8 cellular contexts compared by ENCODE assay signal in genomic region chr12:120394483-120395367, GRCh38. TPM values are rescaled to one million over a fixed set of nuclear protein-coding genes. Genes with fewer than 3 reads are reported as not detected.
A peak's percentile ranks its signal among the peaks of the same experiment; 100 is the strongest.
DNase-seq lines count a peak whose midpoint lies in the region; ATAC-seq and TF ChIP-seq lines count a peak whose summit lies in the region.

No MANE protein-coding gene starts in this region.

- H3K4me1 ChIP-seq in neuronal stem cell (ENCODE audit: control insufficient read depth in 2 of 2, insufficient read depth in 1 of 2, low read depth in 1 of 2, low read length in 2 of 2): peaks cover 29 to 38% of the 10 kb centered on the region in 2 donors
- H3K4me1 ChIP-seq in gastroesophageal sphincter: no peaks in the 10 kb centered on the region

- no peak overlapping the region for H3K27ac Mint-ChIP-seq in activated CD4-positive, alpha-beta memory T cell treated with anti-CD3 and anti-CD28 coated beads for 36 hours

- intact Hi-C loops in activated CD4-positive, alpha-beta memory T cell treated with anti-CD3 and anti-CD28 coated beads for 36 hours (cut with micrococcal nuclease): no loop called here

- H2BK120ac ChIP-seq in neuronal stem cell (ENCODE audit: low read depth, low read length): peak overlapping the region; percentile 56

- peak overlapping the region; percentile 28 for H2AK5ac ChIP-seq in neuronal stem cell (ENCODE audit: low read depth, low read length)

- H3K14ac ChIP-seq in neuronal stem cell (ENCODE audit: low read length): no peak overlapping the region

- H3K18ac ChIP-seq in neuronal stem cell (ENCODE audit: low read length): peak overlapping the region; percentile 22

- no CpG with 5 or more reads among the region's 18 CpGs for WGBS in neuronal stem cell (ENCODE audit: extremely low coverage in 2 of 2, insufficient read length in 2 of 2, insufficient replicate concordance in 1 of 2), 2 donors
- WGBS in gastroesophageal sphincter (ENCODE audit: low coverage in 1 of 2), 2 donors: 75 to 81% methylated on average over 2 of the region's 18 CpGs

- ATAC-seq in GM19023 (IDR thresholded peaks at IDR 0.05; ENCODE audit: unreplicated experiment) (no peak), gastroesophageal sphincter (no peak)

- no peaks in the 10 kb centered on the region for H3K9me3 Mint-ChIP-seq in activated CD4-positive, alpha-beta memory T cell treated with anti-CD3 and anti-CD28 coated beads for 36 hours

- no peaks in the 10 kb centered on the region for H3K36me3 Mint-ChIP-seq in activated CD4-positive, alpha-beta memory T cell treated with anti-CD3 and anti-CD28 coated beads for 36 hours

- H3K27ac ChIP-seq in neuronal stem cell (replicated peaks; ENCODE audit: low read length) (peak overlapping the region; percentile 87), gastroesophageal sphincter (no peak overlapping the region)

- H2AFZ ChIP-seq in neuronal stem cell (ENCODE audit: low read length): peak overlapping the region; percentile 89

- H3K4me1 Mint-ChIP-seq in activated CD4-positive, alpha-beta memory T cell treated with anti-CD3 and anti-CD28 coated beads for 36 hours (ENCODE audit: low read depth): peaks cover 3% of the 10 kb centered on the region

- H3K23ac ChIP-seq in neuronal stem cell (ENCODE audit: low read depth, low read length, poor library complexity): no peak overlapping the region

- H3K27me3 Mint-ChIP-seq in activated CD4-positive, alpha-beta memory T cell treated with anti-CD3 and anti-CD28 coated beads for 36 hours: peaks cover 17% of the 10 kb centered on the region

- H3K36me3 ChIP-seq in neuronal stem cell (replicated peaks in 1 of 2; ENCODE audit: control insufficient read depth in 2 of 2, insufficient read depth in 2 of 2, low read length in 2 of 2): no peaks in the 10 kb centered on the region
- no peaks in the 10 kb centered on the region for H3K36me3 ChIP-seq in gastroesophageal sphincter

- H2BK15ac ChIP-seq in neuronal stem cell (ENCODE audit: low read length): no peak overlapping the region

- TF ChIP-seq EP300 in gastroesophageal sphincter (IDR thresholded peaks at IDR 0.05): no peak

- no peaks in the 10 kb centered on the region for H3K27me3 ChIP-seq in neuronal stem cell (ENCODE audit: control insufficient read depth in 3 of 3, insufficient read depth in 3 of 3, low read depth in 1 of 3, low read length in 3 of 3)
- H3K27me3 ChIP-seq in gastroesophageal sphincter: peaks cover 74% of the 10 kb centered on the region

- H2BK12ac ChIP-seq in neuronal stem cell (ENCODE audit: low read length): peak overlapping the region; percentile 8

- H3K4me3 ChIP-seq in epithelial cell of esophagus (ENCODE audit: low read length) (no peak overlapping the region), neuronal stem cell (ENCODE audit: low read length in 2 of 2) (no peak overlapping the region), gastroesophageal sphincter (no peak overlapping the region)

- POLR2A ChIA-PET in activated CD4-positive, alpha-beta memory T cell treated with anti-CD3 and anti-CD28 coated beads for 36 hours (lab: Charles Lee): interaction anchor here (1.4 kb wide), 1 partner anchor 12 kb away, joined by 4 read pairs; no protein-coding TSS in a partner anchor

- H3K9me3 ChIP-seq in neuronal stem cell (replicated peaks in 1 of 2; ENCODE audit: control insufficient read depth in 2 of 2, insufficient read depth in 1 of 2, low read depth in 1 of 2, low read length in 2 of 2): no peaks in the 10 kb centered on the region
- no peaks in the 10 kb centered on the region for H3K9me3 ChIP-seq in gastroesophageal sphincter

- no peak overlapping the region for H4K8ac ChIP-seq in neuronal stem cell (ENCODE audit: low read depth, low read length)

- H3K9ac ChIP-seq in neuronal stem cell (ENCODE audit: low read depth, low read length, poor library complexity): no peak overlapping the region

- peak overlapping the region; percentile 2 for H2BK5ac ChIP-seq in neuronal stem cell (ENCODE audit: low read length)

- peak; percentile 39 for DNase-seq in HPDE6-E6E7 (ENCODE audit: extremely low spot score)
- peak; percentile 95 for DNase-seq in NCI-H510A (lab: John Stamatoyannopoulos, UW)
- peak; percentile 78 for DNase-seq in epithelial cell of esophagus (ENCODE audit: low read depth)
- DNase-seq in neuronal stem cell (ENCODE audit: low spot score): peak; percentile 62
- no peak for DNase-seq in cerebellar cortex (ENCODE audit: low spot score)
- DNase-seq in activated CD4-positive, alpha-beta memory T cell treated with anti-CD3 and anti-CD28 coated beads for 36 hours: no peak

- no peak for TF ChIP-seq POLR2A in gastroesophageal sphincter (IDR thresholded peaks at IDR 0.05)

- H3K79me1 ChIP-seq in neuronal stem cell (ENCODE audit: low read depth, low read length): no peaks in the 10 kb centered on the region

- CTCF ChIA-PET in activated CD4-positive, alpha-beta memory T cell treated with anti-CD3 and anti-CD28 coated beads for 36 hours (lab: Charles Lee): interaction anchor here (0.8 kb wide), 1 partner anchor 186 kb away, joined by 3 read pairs; the partner anchor contains the start of gene POP5

- H3K4me3 Mint-ChIP-seq in activated CD4-positive, alpha-beta memory T cell treated with anti-CD3 and anti-CD28 coated beads for 36 hours: no peak overlapping the region

- H3K4ac ChIP-seq in neuronal stem cell (ENCODE audit: low read length): no peak overlapping the region

- H4K91ac ChIP-seq in neuronal stem cell (ENCODE audit: low read depth, low read length, poor library complexity): no peak overlapping the region

- peak overlapping the region; percentile 43 for H3K4me2 ChIP-seq in neuronal stem cell (ENCODE audit: insufficient read depth, low read length, poor library complexity, severe bottlenecking)

- TF ChIP-seq CTCF in epithelial cell of esophagus (IDR thresholded peaks at IDR 0.05; ENCODE audit: insufficient read depth, low read depth, low read length, missing control alignments) (no peak), gastroesophageal sphincter (IDR thresholded peaks at IDR 0.05) (no peak)

RNA-seq across cellular contexts. Expression of gene MSI1, which starts 25.8 kb away (rescaled TPM):
- 104 TPM for polyA plus RNA-seq in neuronal stem cell (2013, experiment 1 of 2)
- 105 TPM for polyA plus RNA-seq in neuronal stem cell (2013, experiment 2 of 2)
- total RNA-seq in gastroesophageal sphincter: 1 to 10 TPM in 1 of 4 donors, under 1 TPM in 3; 0.16 to 9.2 (median 0.70) TPM
- total RNA-seq in activated CD4-positive, alpha-beta memory T cell treated with anti-CD3 and anti-CD28 coated beads for 36 hours: 1 to 10 TPM; 1.5 to 2.7 TPM

RNA-seq across cellular contexts. Expression of gene COX6A1, which starts 43.2 kb away (rescaled TPM):
- 664 TPM for polyA plus RNA-seq in neuronal stem cell (2013, experiment 1 of 2)
- 679 TPM for polyA plus RNA-seq in neuronal stem cell (2013, experiment 2 of 2)
- 100 to 1,000 TPM; 424 to 588 (median 522) TPM for total RNA-seq in gastroesophageal sphincter
- 100 to 1,000 TPM; 474 to 478 TPM for total RNA-seq in activated CD4-positive, alpha-beta memory T cell treated with anti-CD3 and anti-CD28 coated beads for 36 hours

RNA-seq across cellular contexts. Expression of gene TRIAP1, which starts 51.5 kb away (rescaled TPM):
- 54.2 TPM for polyA plus RNA-seq in neuronal stem cell (2013, experiment 1 of 2)
- polyA plus RNA-seq in neuronal stem cell (2013, experiment 2 of 2): 55.2 TPM
- 10 to 100 TPM in 3 of 4 donors, 1 to 10 TPM in 1; 9.7 to 19.5 (median 16.8) TPM for total RNA-seq in gastroesophageal sphincter
- 10 to 100 TPM; 32.2 to 34.6 TPM for total RNA-seq in activated CD4-positive, alpha-beta memory T cell treated with anti-CD3 and anti-CD28 coated beads for 36 hours

RNA-seq across cellular contexts. Expression of gene GATC, which starts 51.5 kb away (rescaled TPM):
- polyA plus RNA-seq in neuronal stem cell (2013, experiment 1 of 2): 27.6 TPM
- polyA plus RNA-seq in neuronal stem cell (2013, experiment 2 of 2): 28.7 TPM
- total RNA-seq in gastroesophageal sphincter: 10 to 100 TPM; 20.0 to 26.0 (median 23.2) TPM
- 10 to 100 TPM; 35.1 to 37.1 TPM for total RNA-seq in activated CD4-positive, alpha-beta memory T cell treated with anti-CD3 and anti-CD28 coated beads for 36 hours

Comparison
In these comparisons a context has a peak if more than half of its experiments do, and no peak if none do; other contexts are left out.
1. DNase-seq: peak in HPDE6-E6E7 (single experiment), NCI-H510A (single experiment), epithelial cell of esophagus (single experiment) and neuronal stem cell (single experiment); none in cerebellar cortex (single experiment) and activated CD4-positive, alpha-beta memory T cell treated with anti-CD3 and anti-CD28 coated beads for 36 hours (single experiment).